8 cellular contexts compared by ENCODE assay signal in the genomic region with DNA sequence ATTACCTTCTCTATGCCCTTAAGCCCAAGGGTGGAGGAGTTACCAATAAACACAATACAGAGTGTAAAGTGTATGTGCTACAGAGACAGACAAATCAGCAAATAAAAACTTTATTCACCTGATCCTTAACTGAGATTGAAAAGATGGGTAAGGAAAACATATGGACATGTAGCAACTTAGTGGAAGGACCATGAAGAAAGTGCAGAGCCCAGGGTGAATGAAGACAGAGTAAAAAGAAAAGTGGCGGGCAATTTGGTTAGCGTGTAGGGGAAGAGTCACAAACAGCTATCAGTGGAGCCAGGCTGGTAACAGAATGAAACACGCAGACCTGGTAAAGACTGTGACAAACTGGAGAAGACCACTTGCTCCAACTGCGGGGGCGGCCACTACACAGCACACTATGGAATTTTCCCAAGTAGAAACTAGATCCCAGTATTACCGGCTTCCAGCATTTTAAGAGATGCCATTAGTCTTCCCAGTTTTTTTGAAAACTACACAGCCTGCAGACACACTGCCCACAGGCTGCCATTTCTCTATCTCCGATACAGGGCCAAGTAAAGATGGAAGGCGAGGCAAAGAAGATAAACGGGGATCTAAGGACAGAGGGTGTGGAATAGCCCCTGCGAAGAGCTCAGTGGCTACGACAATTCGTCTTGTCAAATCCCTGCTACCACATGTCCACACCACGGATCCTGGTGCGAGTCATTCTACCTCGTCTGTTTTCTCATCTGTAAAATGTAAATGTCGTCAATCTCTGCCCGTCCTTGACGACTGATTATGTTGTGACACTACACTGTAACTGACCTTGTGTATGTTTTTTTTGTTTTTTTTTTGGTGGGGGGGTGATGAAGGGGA. TPM values are rescaled to one million over a fixed set of nuclear protein-coding genes. Genes with fewer than 3 reads are reported as not detected.
DNase-seq lines count a peak whose midpoint lies in the region; ATAC-seq and TF ChIP-seq lines count a peak whose summit lies in the region.

No MANE protein-coding gene starts in this region.

- H3K36me3 ChIP-seq in RWPE2 (ENCODE audit: low read depth), result peaks cover 33% of the 10 kb centered on the region

- peak overlapping the region; percentile 99 for H3K4me3 Mint-ChIP-seq in natural killer cell treated with Interleukin-12 subunit alpha and Interleukin-12 subunit beta and Interleukin-15 and Interleukin-18, amount 100 ng/mL, for 72 hours

- peak overlapping the region; percentile 96 for H3K27ac Mint-ChIP-seq in natural killer cell treated with Interleukin-12 subunit alpha and Interleukin-12 subunit beta and Interleukin-15 and Interleukin-18, amount 100 ng/mL, for 72 hours

- no peaks in the 10 kb centered on the region for H3K9me3 Mint-ChIP-seq in natural killer cell treated with Interleukin-12 subunit alpha and Interleukin-12 subunit beta and Interleukin-15 and Interleukin-18, amount 100 ng/mL, for 72 hours

- H3K9me3 ChIP-seq in RWPE2 (ENCODE audit: severe bottlenecking), result no peaks in the 10 kb centered on the region

- H3K27ac ChIP-seq in RWPE2 (ENCODE audit: poor library complexity, severe bottlenecking) (peak overlapping the region; percentile 53), epithelial cell of prostate (peak overlapping the region; percentile 69)

- H3K27me3 ChIP-seq in RWPE2 (ENCODE audit: insufficient read depth, poor library complexity, severe bottlenecking), result no peaks in the 10 kb centered on the region

- no peak for TF ChIP-seq CTCF in RWPE2 (IDR thresholded peaks at IDR 0.05; ENCODE audit: poor library complexity, severe bottlenecking)

- peaks cover 21% of the 10 kb centered on the region for H3K36me3 Mint-ChIP-seq in natural killer cell treated with Interleukin-12 subunit alpha and Interleukin-12 subunit beta and Interleukin-15 and Interleukin-18, amount 100 ng/mL, for 72 hours

- H3K4me1 Mint-ChIP-seq in natural killer cell treated with Interleukin-12 subunit alpha and Interleukin-12 subunit beta and Interleukin-15 and Interleukin-18, amount 100 ng/mL, for 72 hours (ENCODE audit: low read depth in 2 of 2), result peaks cover 35 to 41% of the 10 kb centered on the region in 2 donors

- peak; percentile 3 for DNase-seq in NOMO-1 treated with DMSO at 0.1 percent for 48 hours (lab: John Stamatoyannopoulos, UW; ENCODE audit: unreplicated experiment)
- no peak for DNase-seq in NOMO-1 (lab: John Stamatoyannopoulos, UW; ENCODE audit: unreplicated experiment in 2 of 2)
- no peak for DNase-seq in RWPE2 (ENCODE audit: low spot score)
- DNase-seq in epithelial cell of prostate (ENCODE audit: low read depth, low spot score), result no peak
- no peak for DNase-seq in natural killer cell treated with Interleukin-12 subunit alpha and Interleukin-12 subunit beta and Interleukin-15 and Interleukin-18, amount 100 ng/mL, for 72 hours (ENCODE audit: low spot score)
- DNase-seq in 8988T, result no peak
- no peak for DNase-seq in effector CD4-positive, alpha-beta T cell

- ATAC-seq in RWPE2 (ENCODE audit: low read depth) (no peak), GM21619 (IDR thresholded peaks at IDR 0.05; ENCODE audit: unreplicated experiment) (no peak)
- ATAC-seq in natural killer cell treated with Interleukin-12 subunit alpha and Interleukin-12 subunit beta and Interleukin-15 and Interleukin-18, amount 100 ng/mL, for 72 hours, result no peak

- no peaks in the 10 kb centered on the region for H3K4me1 ChIP-seq in RWPE2 (ENCODE audit: insufficient read depth, poor library complexity, severe bottlenecking)

- H3K27me3 Mint-ChIP-seq in natural killer cell treated with Interleukin-12 subunit alpha and Interleukin-12 subunit beta and Interleukin-15 and Interleukin-18, amount 100 ng/mL, for 72 hours, result peaks cover 0 to 8% of the 10 kb centered on the region in 2 donors

- H3K4me3 ChIP-seq in RWPE2 (ENCODE audit: severe bottlenecking), result peak overlapping the region; percentile 87

RNA-seq across cellular contexts. Expression of a gene that starts 1.2 kb away (rescaled TPM):
- 10 to 100 TPM; 27.3 to 33.6 TPM for total RNA-seq in natural killer cell treated with Interleukin-12 subunit alpha and Interleukin-12 subunit beta and Interleukin-15 and Interleukin-18, amount 100 ng/mL, for 72 hours
